In the genomic region with DNA sequence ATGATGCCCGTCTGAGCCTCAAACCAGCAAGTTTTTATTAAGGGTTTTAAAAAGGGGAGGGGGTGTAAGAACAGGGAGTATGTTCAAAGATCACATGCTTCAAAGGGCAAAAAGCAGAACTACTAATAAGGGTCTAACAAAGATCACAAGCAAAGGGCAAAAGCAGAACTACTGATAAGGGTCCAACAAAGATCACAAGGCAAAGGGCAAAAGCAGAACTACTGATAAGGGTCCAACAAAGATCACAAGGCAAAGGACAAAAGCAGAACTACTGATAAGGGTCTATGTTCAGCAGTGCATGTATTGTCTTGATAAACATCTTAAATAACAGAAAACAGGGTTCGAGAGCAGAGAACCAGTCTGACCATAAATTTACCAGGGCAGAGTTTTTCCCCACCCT, we compare ENCODE assay signal across 20 cellular contexts. TPM values are rescaled to one million over a fixed set of nuclear protein-coding genes. Genes with fewer than 3 reads are reported as not detected.
"Had no signal": no experiment of that assay in that cellular context is flagged by ENCODE, and none has a peak within 500 bp of the region (broad histone marks: within the 10 kb centered on the region; RNA-seq: fewer than 3 reads in every experiment).

No MANE protein-coding gene starts in this region.

RNA-seq across cellular contexts. Expression of a gene that starts 35.0 kb away (rescaled TPM):
- total RNA-seq: kidney epithelial cell; left ventricle myocardium inferior; lower leg skin; mesothelial cell of epicardium; mononuclear cell; natural killer cell treated with Interleukin-12 subunit alpha and Interleukin-12 subunit beta and Interleukin-15 and Interleukin-18, amount 100 ng/mL, for 72 hours; omental fat pad; ovary; progenitor cell of endocrine pancreas; pulmonary artery endothelial cell; renal cortical epithelial cell; right atrium auricular region; right lobe of liver; skeletal muscle tissue; temporal lobe; tibial nerve; ureter; uterus had no signal
- polyA plus RNA-seq: neural cell, smooth muscle cell had no signal
